1 cellular context compared by ENCODE assay signal in the genomic region with DNA sequence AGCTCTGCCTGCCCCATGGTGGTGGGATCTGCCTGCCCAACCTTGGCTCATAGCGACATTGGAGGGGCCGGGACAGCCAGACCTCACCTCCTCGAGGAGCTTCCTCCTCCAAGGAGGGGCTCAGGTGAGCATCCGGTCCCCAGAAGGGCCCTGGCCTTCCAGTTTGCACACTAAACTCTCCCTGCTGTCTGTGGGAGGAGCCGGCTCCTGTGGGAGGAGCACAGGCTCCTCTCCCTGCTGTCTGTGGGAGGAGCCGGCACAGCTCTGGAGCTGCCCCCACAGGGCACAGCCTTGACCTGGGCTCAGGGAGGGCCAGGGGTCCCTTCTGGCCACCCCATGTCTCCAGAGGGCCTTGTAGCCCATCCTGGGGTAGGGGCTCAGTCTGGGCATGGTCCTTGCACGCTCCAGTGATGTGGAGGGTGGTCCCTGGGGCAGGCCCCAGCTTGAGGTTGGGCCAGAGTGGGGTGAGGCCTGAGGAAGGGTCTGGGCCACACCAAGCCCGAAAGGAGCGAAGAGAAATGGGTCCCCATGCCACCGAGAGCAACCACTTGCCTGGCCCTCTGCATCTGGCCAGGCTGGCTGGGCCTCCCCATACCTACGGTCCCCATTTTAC.
TF ChIP-seq lines count a peak whose summit lies in the region.

No MANE protein-coding gene starts in this region.

TF ChIP-seq in GM12878, 131 proteins besides CTCF, POLR2A, EP300 and RAD21:
- TF ChIP-seq ZNF207 (IDR thresholded peaks at IDR 0.05; ENCODE audit: borderline replicate concordance): no peak
- TF ChIP-seq SPI1 (IDR thresholded peaks at IDR 0.05; ENCODE audit: borderline replicate concordance, insufficient read depth, low read depth, low read length): no peak
- TF ChIP-seq MEF2B (IDR thresholded peaks at IDR 0.05; ENCODE audit: partially characterized antibody, poor library complexity, severe bottlenecking): no peak
